8 cellular contexts compared by ENCODE assay signal in the genomic region with DNA sequence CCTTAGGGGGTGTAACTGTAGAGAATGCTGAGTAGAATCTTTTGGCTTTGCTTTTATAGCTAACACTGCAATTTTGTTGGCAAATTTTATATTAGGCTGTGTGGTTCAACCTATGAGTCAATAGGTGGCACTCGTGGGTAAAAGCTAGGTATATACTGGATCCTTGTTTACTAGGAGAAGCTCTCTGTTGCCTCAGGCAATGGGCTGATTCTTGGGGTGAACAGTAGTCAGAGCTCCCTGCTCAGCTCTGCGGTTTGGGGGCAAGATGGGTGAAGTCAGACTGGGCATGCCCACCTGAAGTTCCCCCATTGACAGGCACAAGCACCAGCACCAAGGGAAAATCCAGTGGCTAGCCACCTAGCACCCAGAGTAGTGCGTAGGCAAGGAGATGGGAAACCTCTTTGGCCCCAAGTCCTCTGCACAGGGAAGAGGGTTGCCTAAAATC.
DNase-seq lines count a peak whose midpoint lies in the region; ATAC-seq and TF ChIP-seq lines count a peak whose summit lies in the region.

No MANE protein-coding gene starts in this region.

- no peak overlapping the region for H3K4me3 ChIP-seq in epithelial cell of proximal tubule (ENCODE audit: low read depth, low read length)

- peak; percentile 53 for TF ChIP-seq CTCF in epithelial cell of proximal tubule (conservative IDR thresholded peaks at IDR 0.05; ENCODE audit: low read depth, low read length)

- peak; percentile 68 for ATAC-seq in GM21786 (IDR thresholded peaks at IDR 0.05; ENCODE audit: unreplicated experiment)
- ATAC-seq in HG02642 (IDR thresholded peaks at IDR 0.05; ENCODE audit: poor library complexity, unreplicated experiment), result no peak
- ATAC-seq in sciatic nerve, result no peak

- intact Hi-C loops in sciatic nerve (cut with DNase I), result no loop called here

- DNase-seq in COLO829 (ENCODE audit: low spot score) (peak; percentile 15), MV-4-11 (lab: John Stamatoyannopoulos, UW) (peak; percentile 47), epithelial cell of proximal tubule (ENCODE audit: low read depth) (no peak), sciatic nerve (ENCODE audit: low spot score) (no peak), AG08395 (ENCODE audit: low spot score) (no peak)
- DNase-seq in stimulated activated naive CD4-positive, alpha-beta T cell treated with Interleukin-2 at 50 U/mL for 16 hours (lab: John Stamatoyannopoulos, UW), result no peak

Comparison
In these comparisons a context has a peak if more than half of its experiments do, and no peak if none do; other contexts are left out.
1. DNase-seq: peak in COLO829 (single experiment) and MV-4-11 (single experiment); none in epithelial cell of proximal tubule (single experiment), stimulated activated naive CD4-positive, alpha-beta T cell treated with Interleukin-2 at 50 U/mL for 16 hours (single experiment), sciatic nerve (single experiment) and AG08395 (single experiment).